In genomic region chr15:30603796-30604195, GRCh38 we compare ENCODE assay signal across 3 cellular contexts. TPM values are rescaled to one million over a fixed set of nuclear protein-coding genes. Genes with fewer than 3 reads are reported as not detected.
"Had no signal": no experiment of that assay in that cellular context is flagged by ENCODE, and none has a peak within 500 bp of the region (broad histone marks: within the 10 kb centered on the region; RNA-seq: fewer than 3 reads in every experiment).

TSS of gene GOLGA8H (plus strand) at chr15:30604028. CDS start at chr15:30604126, 98 bp downstream.

RNA-seq across cellular contexts. Expression of gene GOLGA8H, which starts in this region (rescaled TPM):
- total RNA-seq: IMR-90, Right ventricle myocardium superior, T-cell had no signal
- polyA plus RNA-seq: IMR-90 had no signal
